In the genomic region with DNA sequence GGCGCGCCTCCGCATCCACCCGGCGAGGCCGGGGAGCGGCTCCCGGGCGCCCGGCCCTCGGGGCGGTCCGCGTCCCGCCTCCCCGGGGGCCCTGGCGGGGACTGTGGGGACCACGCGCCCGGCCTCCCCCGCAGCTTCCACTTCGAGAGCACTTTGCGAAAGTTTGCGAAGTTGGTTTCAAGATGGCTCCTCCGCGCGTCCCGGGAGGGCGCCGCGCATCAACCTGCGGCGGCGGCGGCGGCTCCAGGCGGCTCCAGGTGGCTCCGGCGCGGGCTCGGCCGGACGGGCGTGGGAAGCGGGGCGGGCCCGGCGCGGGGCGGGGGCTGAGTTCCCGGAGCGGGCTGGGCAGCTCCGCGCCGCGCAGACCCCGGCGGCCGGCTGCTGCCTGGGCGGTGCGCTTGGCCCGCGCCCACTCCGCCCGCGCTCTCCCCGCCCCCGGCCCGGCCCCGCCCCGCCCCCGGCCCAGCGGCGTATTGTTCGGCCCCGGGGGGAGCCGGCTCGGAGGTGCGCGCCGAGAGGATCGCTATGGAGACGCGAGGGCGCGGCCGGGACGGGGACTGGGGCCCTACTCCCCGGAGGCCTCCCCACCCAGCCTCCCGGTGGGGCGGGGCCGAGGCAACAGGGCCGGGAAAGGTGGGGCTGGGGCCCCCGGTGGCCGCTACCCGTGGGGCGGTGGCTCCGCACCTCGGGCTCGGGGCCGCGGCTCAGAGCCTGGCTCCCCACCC, we compare ENCODE assay signal across 8 cellular contexts. TPM values are rescaled to one million over a fixed set of nuclear protein-coding genes. Genes with fewer than 3 reads are reported as not detected.
DNase-seq lines count a peak whose midpoint lies in the region; ATAC-seq, FAIRE-seq and TF ChIP-seq lines count a peak whose summit lies in the region.

Gene CELSR1 (minus strand): TSS at position 400 of the 725 bp plus-strand sequence. CDS start 450 bp downstream, outside the sequence.

- no peak within 1 kb of the TSS for H2AFZ ChIP-seq in HepG2 (ENCODE audit: low read length)

- DNase-seq in GM10266 (ENCODE audit: extremely low spot score) (peak; percentile 69), NCI-H2171 (lab: John Stamatoyannopoulos, UW) (peak; percentile 36), HepG2 (ENCODE audit: low spot score) (no peak), upper lobe of right lung (peak; percentile 94), superior temporal gyrus (ENCODE audit: extremely low spot score) (no peak), DMS79 (lab: John Stamatoyannopoulos, UW) (no peak)
- DNase-seq in central memory CD8-positive, alpha-beta T cell (ENCODE audit: low spot score in 2 of 2), result no peak

- CTCF ChIA-PET in HepG2 (lab: Yijun Ruan, JAX; ENCODE audit: low intra/inter-chr PET ratio, low total read pairs), result no interaction called here

- TF ChIP-seq POLR2A in HepG2 (IDR thresholded peaks at IDR 0.05; ENCODE audit: insufficient read depth in 1 of 2, low read depth in 2 of 2, low read length in 2 of 2), result no peak

- 0 out of 2 replicates have a peak within 1 kb of the TSS, but pooled peaks have one; percentile 31 for H3K9ac ChIP-seq in HepG2 (ENCODE audit: insufficient read depth, low read depth, low read length)

- H3K4me1 ChIP-seq in HepG2 (ENCODE audit: insufficient read depth, low read length) (peaks cover 32% of the 10 kb centered on the region), upper lobe of right lung (peaks cover 21% of the 10 kb centered on the region)

- peak within 1 kb of the TSS; percentile 85 for H3K4me2 ChIP-seq in HepG2 (ENCODE audit: low read depth, low read length)

- H3K36me3 ChIP-seq in HepG2 (replicated peaks in 1 of 2; ENCODE audit: control insufficient read depth in 1 of 2, insufficient read depth in 2 of 2, low read length in 2 of 2) (no peaks in the 10 kb centered on the region), upper lobe of right lung (no peaks in the 10 kb centered on the region)

- peak within 1 kb of the TSS; percentile 9 for H3K4me3 Mint-ChIP-seq in central memory CD8-positive, alpha-beta T cell

- no TSS peak for BruUV-seq in HepG2 (replicated peaks; lab: Mats Ljungman, UMichigan)

- intact Hi-C loops in HepG2 (cut with micrococcal nuclease; ENCODE audit: unreplicated experiment), result no loop called here
- intact Hi-C loops in upper lobe of right lung (cut with DNase I), result loop anchor here (10.0 kb wide), 1 partner anchor 413 kb away; no protein-coding TSS in a partner anchor

- POLR2A ChIA-PET in HepG2 (lab: Yijun Ruan, JAX), result interaction anchor here (1.1 kb wide), 1 partner anchor 160 kb away, joined by 3 read pairs; no protein-coding TSS in a partner anchor

- no peak for FAIRE-seq in HepG2 (lab: Jason Lieb, UNC)

- in situ Hi-C loops in HepG2 (cut with HindIII; ENCODE audit: extremely low pct_ligation_motif_present, low pct_unique_long_range_greater_than_20kb), result loop anchor here (5.0 to 25.0 kb wide), 2 partner anchors 170 to 400 kb away; no protein-coding TSS in a partner anchor

- H3K36me3 Mint-ChIP-seq in central memory CD8-positive, alpha-beta T cell (ENCODE audit: insufficient read depth), result no peaks in the 10 kb centered on the region

- TF ChIP-seq CTCF in GM10266 (IDR thresholded peaks at IDR 0.05; ENCODE audit: control insufficient read depth, insufficient read depth, low read depth, missing control alignments) (no peak), HepG2 (CRISPR knock-in tag; IDR thresholded peaks at IDR 0.05) (no peak), upper lobe of right lung (IDR thresholded peaks at IDR 0.05) (no peak)

- H4K20me1 ChIP-seq in HepG2 (ENCODE audit: insufficient read depth, low read length), result no peaks in the 10 kb centered on the region

- WGBS in HepG2 (ENCODE audit: low lambda C conversion rate), result 77% methylated on average over 18 of the region's 102 CpGs

- H3K9me3 Mint-ChIP-seq in central memory CD8-positive, alpha-beta T cell, result no peaks in the 10 kb centered on the region

- peaks cover 13% of the 10 kb centered on the region for H3K4me1 Mint-ChIP-seq in central memory CD8-positive, alpha-beta T cell

- ATAC-seq in central memory CD8-positive, alpha-beta T cell (replicated peaks; ENCODE audit: extremely low read depth, poor library complexity, severe bottlenecking), result no peak
- ATAC-seq in HepG2 (no peak), upper lobe of right lung (peak; percentile 76), GM21390 (IDR thresholded peaks at IDR 0.05; ENCODE audit: unreplicated experiment) (no peak)

- H3K9me3 ChIP-seq in HepG2 (ENCODE audit: low read length) (no peaks in the 10 kb centered on the region), upper lobe of right lung (no peaks in the 10 kb centered on the region)

- TF ChIP-seq EP300 in HepG2 (IDR thresholded peaks at IDR 0.05; ENCODE audit: low read depth in 2 of 2, low read length in 2 of 2) (no peak), HepG2 (CRISPR knock-in tag; IDR thresholded peaks at IDR 0.05; ENCODE audit: borderline replicate concordance) (no peak)

- peaks cover 31% of the 10 kb centered on the region for H3K27me3 Mint-ChIP-seq in central memory CD8-positive, alpha-beta T cell

- no peaks in the 10 kb centered on the region for H3K79me2 ChIP-seq in HepG2 (ENCODE audit: insufficient read depth, low read length)

- H3K27ac ChIP-seq in HepG2 (ENCODE audit: extremely low read length, insufficient read depth, low read length), result no peak within 1 kb of the TSS
- H3K27ac ChIP-seq in upper lobe of right lung, result peak within 1 kb of the TSS; percentile 70

- H3K4me3 ChIP-seq in HepG2 (replicated peaks in 1 of 3; ENCODE audit: insufficient read depth in 1 of 3, low read depth in 2 of 3, low read length in 3 of 3), result peak within 1 kb of the TSS; percentile 48 to 74 (median 57)
- H3K4me3 ChIP-seq in upper lobe of right lung, result peak within 1 kb of the TSS; percentile 59

- no peak for TF ChIP-seq RAD21 in HepG2 (CRISPR knock-in tag; IDR thresholded peaks at IDR 0.05)

- peaks cover 5 to 30% of the 10 kb centered on the region in 2 experiments for H3K27me3 ChIP-seq in HepG2 (ENCODE audit: control insufficient read depth in 1 of 2, insufficient read depth in 2 of 2, low read length in 2 of 2)
- H3K27me3 ChIP-seq in upper lobe of right lung, result peaks cover 19% of the 10 kb centered on the region

- no peak within 1 kb of the TSS for H3K27ac Mint-ChIP-seq in central memory CD8-positive, alpha-beta T cell (ENCODE audit: low read depth)

TF ChIP-seq in HepG2, 621 proteins besides CTCF, POLR2A, EP300 and RAD21:
- TF ChIP-seq, protein P1, sequence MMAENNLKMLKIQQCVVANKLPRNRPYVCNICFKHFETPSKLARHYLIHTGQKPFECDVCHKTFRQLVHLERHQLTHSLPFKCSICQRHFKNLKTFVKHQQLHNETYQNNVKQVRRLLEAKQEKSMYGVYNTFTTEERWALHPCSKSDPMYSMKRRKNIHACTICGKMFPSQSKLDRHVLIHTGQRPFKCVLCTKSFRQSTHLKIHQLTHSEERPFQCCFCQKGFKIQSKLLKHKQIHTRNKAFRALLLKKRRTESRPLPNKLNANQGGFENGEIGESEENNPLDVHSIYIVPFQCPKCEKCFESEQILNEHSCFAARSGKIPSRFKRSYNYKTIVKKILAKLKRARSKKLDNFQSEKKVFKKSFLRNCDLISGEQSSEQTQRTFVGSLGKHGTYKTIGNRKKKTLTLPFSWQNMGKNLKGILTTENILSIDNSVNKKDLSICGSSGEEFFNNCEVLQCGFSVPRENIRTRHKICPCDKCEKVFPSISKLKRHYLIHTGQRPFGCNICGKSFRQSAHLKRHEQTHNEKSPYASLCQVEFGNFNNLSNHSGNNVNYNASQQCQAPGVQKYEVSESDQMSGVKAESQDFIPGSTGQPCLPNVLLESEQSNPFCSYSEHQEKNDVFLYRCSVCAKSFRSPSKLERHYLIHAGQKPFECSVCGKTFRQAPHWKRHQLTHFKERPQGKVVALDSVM (CRISPR knock-in tag; IDR thresholded peaks at IDR 0.05), result peak; percentile 62; the same call in 1 of the 2 replicates
- TF ChIP-seq ZNF367 (CRISPR knock-in tag; IDR thresholded peaks at IDR 0.05; ENCODE audit: borderline replicate concordance), result no peak

RNA-seq across cellular contexts. Expression of gene CELSR1, which starts in this region (rescaled TPM):
- total RNA-seq in HepG2 (2016; rRNA removed; fragmentation: Illumina TruSeq; extraction: Trizol) (1.5 and 1.8 TPM in 2 replicates), upper lobe of right lung (53.5 TPM)
- 0.53 and 0.71 TPM in 2 replicates for total RNA-seq in HepG2 (2016; cell fraction: cytosol; rRNA removed; fragmentation: Illumina TruSeq; extraction: Trizol; ENCODE audit: low read depth)
- total RNA-seq in HepG2 (2016; cell fraction: insoluble cytoplasmic fraction; rRNA removed; fragmentation: Illumina TruSeq; extraction: Trizol), result 1.1 and 1.6 TPM in 2 replicates
- total RNA-seq in HepG2 (2016; cell fraction: membrane; rRNA removed; fragmentation: Illumina TruSeq; extraction: Trizol), result 0.62 and 0.71 TPM in 2 replicates
- 2.1 and 2.2 TPM in 2 replicates for total RNA-seq in HepG2 (2016; cell fraction: nucleus; rRNA removed; fragmentation: Illumina TruSeq; extraction: Trizol)
- 0.78 and 0.84 TPM in 2 replicates for polyA plus RNA-seq in HepG2 (2011; rRNA removed)
- polyA plus RNA-seq in HepG2 (2011; cell fraction: cytosol; rRNA removed), result 0.49 and 0.62 TPM in 2 replicates
- 2.1 and 3.6 TPM in 2 replicates for polyA plus RNA-seq in HepG2 (2011; cell fraction: nucleus; rRNA removed)
- 0.75 and 0.95 TPM in 2 replicates for polyA plus RNA-seq in HepG2 (2012)
- polyA plus RNA-seq in HepG2 (2016; cell fraction: cytosol; fragmentation: Illumina TruSeq; extraction: Trizol; ENCODE audit: low read depth), result 0.17 and 0.26 TPM in 2 replicates
- 0.76 and 1.3 TPM in 2 replicates for polyA plus RNA-seq in HepG2 (2016; cell fraction: insoluble cytoplasmic fraction; fragmentation: Illumina TruSeq; extraction: Trizol; ENCODE audit: low read depth)
- 0.38 and 0.70 TPM in 2 replicates for polyA plus RNA-seq in HepG2 (2016; cell fraction: membrane; fragmentation: Illumina TruSeq; extraction: Trizol; ENCODE audit: low read depth)
- polyA plus RNA-seq in HepG2 (2016; cell fraction: nucleus; fragmentation: Illumina TruSeq; extraction: Trizol; ENCODE audit: insufficient read depth, low read depth), result 4.1 and 5.1 TPM in 2 replicates
- 4.5 and 19.4 TPM in 2 replicates for polyA minus RNA-seq in HepG2 (2011; rRNA and poly(A)+ RNA removed; ENCODE audit: low replicate concordance)
- 0.30 and 1.1 TPM in 2 replicates for polyA minus RNA-seq in HepG2 (2011; cell fraction: cytosol; rRNA and poly(A)+ RNA removed)
- polyA minus RNA-seq in HepG2 (2011; cell fraction: nucleus; rRNA and poly(A)+ RNA removed), result 2.0 and 3.5 TPM in 2 replicates

Comparison
In these comparisons a context has a peak if more than half of its experiments do, and no peak if none do; other contexts are left out.
1. RNA of gene CELSR1 (total RNA-seq): 53.5 TPM in upper lobe of right lung (single experiment); 0.53 to 2.2 TPM in HepG2; every median in the first group is over 10 times any median in the second.
2. DNase-seq: peak in GM10266 (single experiment), NCI-H2171 (single experiment) and upper lobe of right lung (single experiment); none in central memory CD8-positive, alpha-beta T cell (0 of 2), HepG2 (single experiment), superior temporal gyrus (single experiment) and DMS79 (single experiment).